In genomic region chr7:131039836-131040235, GRCh38 we compare ENCODE assay signal across 10 cellular contexts.
DNase-seq lines count a peak whose midpoint lies in the region; ATAC-seq and TF ChIP-seq lines count a peak whose summit lies in the region.
"Had no signal": no experiment of that assay in that cellular context is flagged by ENCODE, and none has a peak within 500 bp of the region (broad histone marks: within the 10 kb centered on the region; RNA-seq: fewer than 3 reads in every experiment).

No MANE protein-coding gene starts in this region.

- BruUV-seq in HCT116 (replicated peaks; lab: Mats Ljungman, UMichigan) = no TSS peak

- H4K20me1 ChIP-seq in HCT116 (ENCODE audit: insufficient read depth) = no peaks in the 10 kb centered on the region

- RAD21 ChIA-PET in HCT116 (lab: Charles Lee; ENCODE audit: low non-redundant PET in 1 of 2, low total read pairs in 2 of 2, uncharacterized antibody in 2 of 2, unreplicated experiment in 2 of 2) = interaction anchor here (0.8 to 1.4 kb wide), 3 partner anchors 57 to 166 kb away, joined by 3 read pairs; no protein-coding TSS in a partner anchor

- DNase-seq in HCT116 (ENCODE audit: low read depth, low spot score) (no peak), right atrium auricular region (ENCODE audit: low spot score) (no peak), H4 (ENCODE audit: low spot score) (no peak), brain microvascular endothelial cell (no peak), NCI-H187 (lab: John Stamatoyannopoulos, UW) (no peak)
- no peak for DNase-seq in stimulated activated effector memory CD8-positive, alpha-beta T cell treated with anti-CD3 and anti-CD28 coated beads, Interleukin-12 subunit alpha, Interleukin-12 subunit beta, amount 100 ng/mL, for 72 hours (ENCODE audit: low spot score in 2 of 2)
- no peak for DNase-seq in stimulated activated CD4-positive, alpha-beta T cell treated with anti-CD3 and anti-CD28 coated beads, Interleukin-2, amount 100 ng/mL, for 48 hours
- DNase-seq: NCI-H2107 had no signal

- H2AFZ ChIP-seq in HCT116 (ENCODE audit: low read depth, low read length, poor library complexity, severe bottlenecking) = no peak overlapping the region

- H3K4me2 ChIP-seq in HCT116 (ENCODE audit: low read length) = peak overlapping the region; percentile 39; the same call in 1 of the 2 replicates

- ATAC-seq in HCT116 = no peak
- no peak for ATAC-seq in stimulated activated effector memory CD8-positive, alpha-beta T cell treated with anti-CD3 and anti-CD28 coated beads, Interleukin-12 subunit alpha, Interleukin-12 subunit beta, amount 100 ng/mL, for 72 hours

- intact Hi-C loops in HCT116 (cut with micrococcal nuclease) = loop anchor here (1.0 to 2.0 kb wide), 3 partner anchors 58 to 165 kb away; no protein-coding TSS in a partner anchor

- TF ChIP-seq CTCF in HCT116 (IDR thresholded peaks at IDR 0.05 in 2 of 3, conservative IDR thresholded peaks at IDR 0.05 in 1 of 3; ENCODE audit: borderline replicate concordance in 1 of 3, insufficient read depth in 1 of 3, low read depth in 2 of 3, low read length in 2 of 3) = no peak
- TF ChIP-seq CTCF in VCaP (conservative IDR thresholded peaks at IDR 0.05) = no peak
- TF ChIP-seq CTCF in right atrium auricular region (IDR thresholded peaks at IDR 0.05) = no peak
- no peak for TF ChIP-seq CTCF in brain microvascular endothelial cell (IDR thresholded peaks at IDR 0.05; ENCODE audit: low read depth, low read length, missing control alignments)

- no peaks in the 10 kb centered on the region for H3K9me3 Mint-ChIP-seq in stimulated activated effector memory CD8-positive, alpha-beta T cell treated with anti-CD3 and anti-CD28 coated beads, Interleukin-12 subunit alpha, Interleukin-12 subunit beta, amount 100 ng/mL, for 72 hours
- H3K9me3 Mint-ChIP-seq: endodermal cell had no signal

- POLR2A ChIA-PET in HCT116 (lab: Charles Lee) = interaction anchor here (1.2 to 1.5 kb wide), 3 partner anchors 79 to 143 kb away, joined by 4 to 7 read pairs (median 5); no protein-coding TSS in a partner anchor

- in situ Hi-C loops in brain microvascular endothelial cell (cut with HindIII; ENCODE audit: low pct_ligation_motif_present, low sequenced_read_pairs) = no loop called here

- H3K36me3 Mint-ChIP-seq in stimulated activated effector memory CD8-positive, alpha-beta T cell treated with anti-CD3 and anti-CD28 coated beads, Interleukin-12 subunit alpha, Interleukin-12 subunit beta, amount 100 ng/mL, for 72 hours = peaks cover 94% of the 10 kb centered on the region

- peak overlapping the region; percentile 43 for H3K9ac ChIP-seq in HCT116 (ENCODE audit: low read length)

- peak overlapping the region; percentile 91 for H3K27ac Mint-ChIP-seq in stimulated activated effector memory CD8-positive, alpha-beta T cell treated with anti-CD3 and anti-CD28 coated beads, Interleukin-12 subunit alpha, Interleukin-12 subunit beta, amount 100 ng/mL, for 72 hours
- H3K27ac Mint-ChIP-seq: endodermal cell had no signal

- H3K4me3 Mint-ChIP-seq in stimulated activated effector memory CD8-positive, alpha-beta T cell treated with anti-CD3 and anti-CD28 coated beads, Interleukin-12 subunit alpha, Interleukin-12 subunit beta, amount 100 ng/mL, for 72 hours = peak overlapping the region; percentile 24
- H3K4me3 Mint-ChIP-seq: endodermal cell had no signal

- H3K36me3 ChIP-seq in HCT116 (ENCODE audit: control insufficient read depth in 1 of 2, insufficient read depth in 2 of 2, low read length in 2 of 2) (no peaks in the 10 kb centered on the region), right atrium auricular region (no peaks in the 10 kb centered on the region), brain microvascular endothelial cell (replicated peaks) (no peaks in the 10 kb centered on the region)

- H3K27me3 ChIP-seq in HCT116 (ENCODE audit: insufficient read depth, low read length) (no peaks in the 10 kb centered on the region), right atrium auricular region (no peaks in the 10 kb centered on the region), brain microvascular endothelial cell (replicated peaks) (no peaks in the 10 kb centered on the region)

- no peak for TF ChIP-seq POLR2A in HCT116 (IDR thresholded peaks at IDR 0.05; ENCODE audit: borderline replicate concordance, extremely low read depth, insufficient read depth, insufficient read length)

- H3K27ac ChIP-seq in HCT116 (ENCODE audit: low read depth, low read length) = peak overlapping the region; percentile 65; the same call in 1 of the 2 replicates
- H3K27ac ChIP-seq in VCaP = peak overlapping the region; percentile 60
- H3K27ac ChIP-seq in right atrium auricular region = peak overlapping the region; percentile 31 to 38
- H3K27ac ChIP-seq in brain microvascular endothelial cell = no peak overlapping the region

- H3K9me3 ChIP-seq in HCT116 (ENCODE audit: control insufficient read depth in 1 of 2, insufficient read depth in 1 of 2, low read depth in 1 of 2, low read length in 2 of 2) (no peaks in the 10 kb centered on the region), right atrium auricular region (no peaks in the 10 kb centered on the region)

- H3K4me3 ChIP-seq in HCT116 (replicated peaks in 1 of 2; ENCODE audit: low read depth in 1 of 2, low read length in 2 of 2) = no peak overlapping the region
- H3K4me3 ChIP-seq in right atrium auricular region = no peak overlapping the region
- H3K4me3 ChIP-seq in brain microvascular endothelial cell (ENCODE audit: low read depth, low read length) = no peak overlapping the region

- CTCF ChIA-PET in HCT116 (lab: Charles Lee) = interaction anchor here (0.6 to 3.0 kb wide), 14 partner anchors 11 to 924 kb away, joined by 3 to 26 read pairs (median 4); no protein-coding TSS in a partner anchor

- H3K79me2 ChIP-seq in HCT116 (ENCODE audit: insufficient read depth, low read length) = peaks cover 49% of the 10 kb centered on the region

- no peak for TF ChIP-seq RAD21 in HCT116 (IDR thresholded peaks at IDR 0.05; ENCODE audit: low read depth)

- no peaks in the 10 kb centered on the region for H3K9me2 ChIP-seq in HCT116 (ENCODE audit: insufficient read depth)

- peaks cover 56 to 65% of the 10 kb centered on the region in 2 experiments for H3K4me1 ChIP-seq in HCT116 (ENCODE audit: control insufficient read depth in 1 of 2, insufficient read depth in 2 of 2, low read length in 2 of 2)
- H3K4me1 ChIP-seq in right atrium auricular region = peaks cover 0 to 46% of the 10 kb centered on the region in 2 donors

- peaks cover 73% of the 10 kb centered on the region for H3K4me1 Mint-ChIP-seq in stimulated activated effector memory CD8-positive, alpha-beta T cell treated with anti-CD3 and anti-CD28 coated beads, Interleukin-12 subunit alpha, Interleukin-12 subunit beta, amount 100 ng/mL, for 72 hours

TF ChIP-seq in HCT116, 20 proteins besides CTCF, POLR2A, EP300 and RAD21:
- no peak for TF ChIP-seq ZNF274 (IDR thresholded peaks at IDR 0.05; ENCODE audit: low read depth, low read length)
- TF ChIP-seq CBX3 (IDR thresholded peaks at IDR 0.05; ENCODE audit: low read depth) = no peak
- TF ChIP-seq JUND (IDR thresholded peaks at IDR 0.05) = no peak
- TF ChIP-seq FOSL1 (IDR thresholded peaks at IDR 0.05; ENCODE audit: low read depth) = 0 out of 2 replicates have a peak, but pooled peaks have one; percentile 18
